8 cellular contexts compared by ENCODE assay signal in the genomic region with DNA sequence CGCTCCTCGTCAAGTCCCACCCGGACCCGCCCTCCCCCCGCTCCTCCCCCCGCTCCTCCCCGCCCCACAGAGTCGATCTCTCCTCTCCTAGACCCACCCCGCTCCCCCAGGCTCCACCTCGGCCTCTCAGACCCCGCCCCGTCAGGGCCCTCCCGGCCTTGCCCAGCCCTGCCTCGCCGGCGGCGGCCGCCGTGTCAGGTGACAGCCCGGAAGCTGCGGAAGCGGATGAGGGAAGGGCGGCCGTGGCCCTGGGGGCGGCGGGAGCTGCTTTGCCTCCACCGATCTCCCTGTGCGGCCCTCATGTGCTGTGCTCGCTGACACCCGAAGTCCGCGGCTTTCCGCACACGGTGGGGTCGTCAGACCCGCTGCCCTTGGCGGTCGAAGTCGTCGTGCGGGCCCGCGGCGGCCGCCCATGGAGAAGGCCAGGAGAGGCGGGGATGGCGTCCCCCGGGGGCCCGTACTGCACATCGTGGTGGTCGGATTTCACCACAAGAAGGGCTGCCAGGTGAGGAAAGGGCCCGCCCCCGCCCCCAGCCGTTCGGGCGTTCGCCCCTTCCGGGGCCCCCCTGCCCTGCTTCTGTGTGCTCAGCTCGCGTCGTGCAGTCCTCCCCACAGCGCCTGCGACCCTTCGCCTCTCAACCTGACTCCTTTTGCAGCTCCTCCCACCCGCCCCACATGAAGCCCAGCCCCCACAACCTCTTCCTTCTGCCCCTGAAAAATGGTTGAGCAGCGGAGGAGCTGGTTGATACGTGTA. TPM values are rescaled to one million over a fixed set of nuclear protein-coding genes. Genes with fewer than 3 reads are reported as not detected.
A peak's percentile ranks its signal among the peaks of the same experiment; 100 is the strongest.
DNase-seq lines count a peak whose midpoint lies in the region; ATAC-seq and TF ChIP-seq lines count a peak whose summit lies in the region.

A gene (plus strand): TSS at position 192 of the 754 bp plus-strand sequence. CDS start 221 bp downstream, at position 413.

- peaks cover 0 to 22% of the 10 kb centered on the region in 2 experiments for H3K36me3 ChIP-seq in SK-N-SH (replicated peaks in 1 of 2; ENCODE audit: control insufficient read depth in 1 of 2, insufficient read depth in 2 of 2, low read length in 1 of 2)

- no peaks in the 10 kb centered on the region for H3K27me3 ChIP-seq in SK-N-SH (ENCODE audit: insufficient read depth)

- H3K4me3 ChIP-seq in GM08714 (ENCODE audit: low read length) = peak within 1 kb of the TSS; percentile 100
- H3K4me3 ChIP-seq in SK-N-SH (ENCODE audit: low read depth in 2 of 2, low read length in 1 of 2) = peak within 1 kb of the TSS; percentile 72 to 99

- peaks cover 10% of the 10 kb centered on the region for H4K20me1 ChIP-seq in SK-N-SH (ENCODE audit: insufficient read depth)

- DNase-seq in NCI-H1048 (lab: John Stamatoyannopoulos, UW) = peak; percentile 77
- peak; percentile 100 for DNase-seq in SK-N-SH
- peak; percentile 100 for DNase-seq in activated naive CD4-positive, alpha-beta T cell treated with anti-CD3 and anti-CD28 coated beads, Interleukin-2, amount 50 U/mL, for 16 hours
- DNase-seq in germinal center (ENCODE audit: low spot score) = peak; percentile 97
- peak; percentile 55 to 100 (median 96) for DNase-seq in nucleus accumbens (lab: John Stamatoyannopoulos, UW)
- peak; percentile 88 for DNase-seq in superior temporal gyrus (ENCODE audit: extremely low spot score)

- peak; percentile 96 for ATAC-seq in HG02588 (IDR thresholded peaks at IDR 0.05; ENCODE audit: unreplicated experiment)

- POLR2A ChIA-PET in SK-N-SH (lab: Yijun Ruan, JAX) = interaction anchor here (1.0 to 1.1 kb wide), 3 partner anchors 36 to 612 kb away, joined by 3 read pairs; no protein-coding TSS in a partner anchor

- no peaks in the 10 kb centered on the region; the same call in 1 of the 2 replicates for H3K9me3 ChIP-seq in SK-N-SH

- no peak for TF ChIP-seq CTCF in SK-N-SH (IDR thresholded peaks at IDR 0.05)

- TF ChIP-seq RAD21 in SK-N-SH (IDR thresholded peaks at IDR 0.05; ENCODE audit: low read length) = no peak

- CTCF ChIA-PET in SK-N-SH (lab: Yijun Ruan, JAX) = interaction anchor here (0.6 to 1.9 kb wide), 4 partner anchors 13 to 612 kb away, joined by 3 to 9 read pairs (median 4); no protein-coding TSS in a partner anchor

- peaks cover 26% of the 10 kb centered on the region for H3F3A ChIP-seq in SK-N-SH (replicated peaks; ENCODE audit: insufficient read depth)

- H3K9me2 ChIP-seq in SK-N-SH = no peaks in the 10 kb centered on the region

- WGBS in SK-N-SH (ENCODE audit: low lambda C conversion rate) = 2% methylated on average over 51 of the region's 67 CpGs

- H3K79me2 ChIP-seq in SK-N-SH (ENCODE audit: insufficient read depth) = peaks cover 49% of the 10 kb centered on the region

- peak within 1 kb of the TSS; percentile 100 for H2AFZ ChIP-seq in SK-N-SH (ENCODE audit: low read depth)

- peaks cover under 1 to 5% of the 10 kb centered on the region in 2 experiments; a peak in 3 of 4 replicates for H3K4me1 ChIP-seq in SK-N-SH (ENCODE audit: control insufficient read depth in 1 of 2, insufficient read depth in 2 of 2, low read depth in 1 of 2, low read length in 1 of 2)

- TF ChIP-seq EP300 in SK-N-SH (IDR thresholded peaks at IDR 0.05; ENCODE audit: borderline replicate concordance in 1 of 2, low read depth in 1 of 2, low read length in 1 of 2) = peak in 1 of 2 experiments; percentile 35; a peak in 1 of 4 replicates

- peak within 1 kb of the TSS; percentile 90 to 91 for H3K27ac ChIP-seq in SK-N-SH (ENCODE audit: low read depth in 2 of 2, low read length in 1 of 2)

- H3K9ac ChIP-seq in SK-N-SH = peak within 1 kb of the TSS; percentile 92

- peak within 1 kb of the TSS; percentile 93 for H3K4me2 ChIP-seq in SK-N-SH

TF ChIP-seq in SK-N-SH, 30 proteins besides CTCF, POLR2A, EP300 and RAD21 (continues in another document):
- TF ChIP-seq, protein P1, sequence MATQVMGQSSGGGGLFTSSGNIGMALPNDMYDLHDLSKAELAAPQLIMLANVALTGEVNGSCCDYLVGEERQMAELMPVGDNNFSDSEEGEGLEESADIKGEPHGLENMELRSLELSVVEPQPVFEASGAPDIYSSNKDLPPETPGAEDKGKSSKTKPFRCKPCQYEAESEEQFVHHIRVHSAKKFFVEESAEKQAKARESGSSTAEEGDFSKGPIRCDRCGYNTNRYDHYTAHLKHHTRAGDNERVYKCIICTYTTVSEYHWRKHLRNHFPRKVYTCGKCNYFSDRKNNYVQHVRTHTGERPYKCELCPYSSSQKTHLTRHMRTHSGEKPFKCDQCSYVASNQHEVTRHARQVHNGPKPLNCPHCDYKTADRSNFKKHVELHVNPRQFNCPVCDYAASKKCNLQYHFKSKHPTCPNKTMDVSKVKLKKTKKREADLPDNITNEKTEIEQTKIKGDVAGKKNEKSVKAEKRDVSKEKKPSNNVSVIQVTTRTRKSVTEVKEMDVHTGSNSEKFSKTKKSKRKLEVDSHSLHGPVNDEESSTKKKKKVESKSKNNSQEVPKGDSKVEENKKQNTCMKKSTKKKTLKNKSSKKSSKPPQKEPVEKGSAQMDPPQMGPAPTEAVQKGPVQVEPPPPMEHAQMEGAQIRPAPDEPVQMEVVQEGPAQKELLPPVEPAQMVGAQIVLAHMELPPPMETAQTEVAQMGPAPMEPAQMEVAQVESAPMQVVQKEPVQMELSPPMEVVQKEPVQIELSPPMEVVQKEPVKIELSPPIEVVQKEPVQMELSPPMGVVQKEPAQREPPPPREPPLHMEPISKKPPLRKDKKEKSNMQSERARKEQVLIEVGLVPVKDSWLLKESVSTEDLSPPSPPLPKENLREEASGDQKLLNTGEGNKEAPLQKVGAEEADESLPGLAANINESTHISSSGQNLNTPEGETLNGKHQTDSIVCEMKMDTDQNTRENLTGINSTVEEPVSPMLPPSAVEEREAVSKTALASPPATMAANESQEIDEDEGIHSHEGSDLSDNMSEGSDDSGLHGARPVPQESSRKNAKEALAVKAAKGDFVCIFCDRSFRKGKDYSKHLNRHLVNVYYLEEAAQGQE (IDR thresholded peaks at IDR 0.05; ENCODE audit: low read depth, low read length) = no peak
- 0 out of 2 replicates have a peak, but pooled peaks have one; percentile 53 for TF ChIP-seq FOXJ3 (CRISPR knock-in tag; IDR thresholded peaks at IDR 0.05)
- TF ChIP-seq FOXM1 (IDR thresholded peaks at IDR 0.05; ENCODE audit: low read depth) = no peak
- no peak for TF ChIP-seq NRF1 (IDR thresholded peaks at IDR 0.05; ENCODE audit: low read depth, low read length)
- TF ChIP-seq POLR2AphosphoS5 (IDR thresholded peaks at IDR 0.05; ENCODE audit: low read depth, low read length) = peak; percentile 94
- TF ChIP-seq YY1 (IDR thresholded peaks at IDR 0.05; ENCODE audit: low read depth) = no peak; the same call in 1 of the 2 replicates
- TF ChIP-seq, protein P2, sequence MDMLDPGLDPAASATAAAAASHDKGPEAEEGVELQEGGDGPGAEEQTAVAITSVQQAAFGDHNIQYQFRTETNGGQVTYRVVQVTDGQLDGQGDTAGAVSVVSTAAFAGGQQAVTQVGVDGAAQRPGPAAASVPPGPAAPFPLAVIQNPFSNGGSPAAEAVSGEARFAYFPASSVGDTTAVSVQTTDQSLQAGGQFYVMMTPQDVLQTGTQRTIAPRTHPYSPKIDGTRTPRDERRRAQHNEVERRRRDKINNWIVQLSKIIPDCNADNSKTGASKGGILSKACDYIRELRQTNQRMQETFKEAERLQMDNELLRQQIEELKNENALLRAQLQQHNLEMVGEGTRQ (IDR thresholded peaks at IDR 0.05; ENCODE audit: borderline replicate concordance, low read depth, low read length) = peak; percentile 60
- no peak for TF ChIP-seq RXRA (IDR thresholded peaks at IDR 0.05; ENCODE audit: borderline replicate concordance, low read depth)
- no peak for TF ChIP-seq MEF2A (IDR thresholded peaks at IDR 0.05; ENCODE audit: borderline replicate concordance, low read depth)
- TF ChIP-seq GATA2 (CRISPR knock-in tag; IDR thresholded peaks at IDR 0.05) = no peak
- TF ChIP-seq, protein P3, sequence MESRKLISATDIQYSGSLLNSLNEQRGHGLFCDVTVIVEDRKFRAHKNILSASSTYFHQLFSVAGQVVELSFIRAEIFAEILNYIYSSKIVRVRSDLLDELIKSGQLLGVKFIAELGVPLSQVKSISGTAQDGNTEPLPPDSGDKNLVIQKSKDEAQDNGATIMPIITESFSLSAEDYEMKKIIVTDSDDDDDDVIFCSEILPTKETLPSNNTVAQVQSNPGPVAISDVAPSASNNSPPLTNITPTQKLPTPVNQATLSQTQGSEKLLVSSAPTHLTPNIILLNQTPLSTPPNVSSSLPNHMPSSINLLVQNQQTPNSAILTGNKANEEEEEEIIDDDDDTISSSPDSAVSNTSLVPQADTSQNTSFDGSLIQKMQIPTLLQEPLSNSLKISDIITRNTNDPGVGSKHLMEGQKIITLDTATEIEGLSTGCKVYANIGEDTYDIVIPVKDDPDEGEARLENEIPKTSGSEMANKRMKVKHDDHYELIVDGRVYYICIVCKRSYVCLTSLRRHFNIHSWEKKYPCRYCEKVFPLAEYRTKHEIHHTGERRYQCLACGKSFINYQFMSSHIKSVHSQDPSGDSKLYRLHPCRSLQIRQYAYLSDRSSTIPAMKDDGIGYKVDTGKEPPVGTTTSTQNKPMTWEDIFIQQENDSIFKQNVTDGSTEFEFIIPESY (IDR thresholded peaks at IDR 0.05; ENCODE audit: borderline replicate concordance, low read depth) = no peak
- no peak for TF ChIP-seq EZH2phosphoT487 (IDR thresholded peaks at IDR 0.05; ENCODE audit: borderline replicate concordance, low read depth)
- TF ChIP-seq, protein P4, sequence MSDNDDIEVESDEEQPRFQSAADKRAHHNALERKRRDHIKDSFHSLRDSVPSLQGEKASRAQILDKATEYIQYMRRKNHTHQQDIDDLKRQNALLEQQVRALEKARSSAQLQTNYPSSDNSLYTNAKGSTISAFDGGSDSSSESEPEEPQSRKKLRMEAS (IDR thresholded peaks at IDR 0.05; ENCODE audit: low read depth) = peak; percentile 81
- no peak for TF ChIP-seq TCF12 (IDR thresholded peaks at IDR 0.05)
- TF ChIP-seq RCOR1 (IDR thresholded peaks at IDR 0.05; ENCODE audit: low read length) = no peak
- peak; percentile 78 for TF ChIP-seq GABPA (IDR thresholded peaks at IDR 0.05; ENCODE audit: low read depth)
- peak; percentile 93; the same call in 1 of the 2 replicates for TF ChIP-seq SIN3A (IDR thresholded peaks at IDR 0.05; ENCODE audit: borderline replicate concordance, low read depth, low read length)
- TF ChIP-seq FOSL2 (IDR thresholded peaks at IDR 0.05; ENCODE audit: borderline replicate concordance, low read depth) = no peak
- no peak for TF ChIP-seq SMC3 (IDR thresholded peaks at IDR 0.05; ENCODE audit: low read depth, low read length)
- TF ChIP-seq CHD2 (IDR thresholded peaks at IDR 0.05; ENCODE audit: low read length, partially characterized antibody) = no peak

RNA-seq across cellular contexts. Expression of the gene that starts here (rescaled TPM):
- 8.9 and 11.0 TPM in 2 replicates for polyA plus RNA-seq in SK-N-SH (2012; rRNA removed)
- polyA plus RNA-seq in SK-N-SH (2012; cell fraction: cytosol; rRNA removed) = 11.6 and 12.3 TPM in 2 replicates
- polyA plus RNA-seq in SK-N-SH (2012; cell fraction: nucleus; rRNA removed) = 14.2 and 22.6 TPM in 2 replicates

Comparison
In these comparisons a context has a peak if more than half of its experiments do, and no peak if none do; other contexts are left out.
1. Peak in every context shown above with its lines: DNase-seq, ATAC-seq, H3K4me3 ChIP-seq and H3K27ac ChIP-seq.